Comparison of ENCODE assay signal across 1 cellular context in genomic region chr14:75418779-75419768, GRCh38.
TF ChIP-seq lines count a peak whose summit lies in the region.

No MANE protein-coding gene starts in this region.

TF ChIP-seq in GM12878, 131 proteins besides CTCF, POLR2A, EP300 and RAD21 (continued from another document and continues in another):
- TF ChIP-seq E2F8 (IDR thresholded peaks at IDR 0.05; ENCODE audit: low read depth, partially characterized antibody): no peak
- no peak for TF ChIP-seq WRNIP1 (IDR thresholded peaks at IDR 0.05; ENCODE audit: borderline replicate concordance, low read depth, low read length)
- no peak for TF ChIP-seq RCOR1 (conservative IDR thresholded peaks at IDR 0.05; ENCODE audit: low read depth, low read length)
- TF ChIP-seq RFX5 (IDR thresholded peaks at IDR 0.05; ENCODE audit: low read depth, low read length): no peak
- no peak; the same call in 1 of the 2 replicates for TF ChIP-seq SMARCA5 (IDR thresholded peaks at IDR 0.05)
- no peak for TF ChIP-seq CHD4 (IDR thresholded peaks at IDR 0.05)
- no peak for TF ChIP-seq KAT2A (conservative IDR thresholded peaks at IDR 0.05; ENCODE audit: control insufficient read depth, low read depth, low read length)
- TF ChIP-seq MTA2 (IDR thresholded peaks at IDR 0.05; ENCODE audit: low read depth): peak; percentile 58; the same call in 1 of the 2 replicates
- no peak for TF ChIP-seq MXI1 (IDR thresholded peaks at IDR 0.05; ENCODE audit: low read depth, low read length)
- TF ChIP-seq MYC (IDR thresholded peaks at IDR 0.05; ENCODE audit: insufficient read depth, insufficient read length, insufficient replicate concordance, low read length, severe bottlenecking): no peak
- no peak for TF ChIP-seq CHD1 (IDR thresholded peaks at IDR 0.05; ENCODE audit: low read depth, low read length)
- peak; percentile 74 for TF ChIP-seq MEF2B (IDR thresholded peaks at IDR 0.05; ENCODE audit: partially characterized antibody, poor library complexity, severe bottlenecking)
- TF ChIP-seq NR2F1 (conservative IDR thresholded peaks at IDR 0.05): no peak
- peak; percentile 79; the same call in 2 of the 3 replicates for TF ChIP-seq POU2F2 (IDR thresholded peaks at IDR 0.05; ENCODE audit: borderline replicate concordance, low read depth, low read length)
- TF ChIP-seq, protein P1, sequence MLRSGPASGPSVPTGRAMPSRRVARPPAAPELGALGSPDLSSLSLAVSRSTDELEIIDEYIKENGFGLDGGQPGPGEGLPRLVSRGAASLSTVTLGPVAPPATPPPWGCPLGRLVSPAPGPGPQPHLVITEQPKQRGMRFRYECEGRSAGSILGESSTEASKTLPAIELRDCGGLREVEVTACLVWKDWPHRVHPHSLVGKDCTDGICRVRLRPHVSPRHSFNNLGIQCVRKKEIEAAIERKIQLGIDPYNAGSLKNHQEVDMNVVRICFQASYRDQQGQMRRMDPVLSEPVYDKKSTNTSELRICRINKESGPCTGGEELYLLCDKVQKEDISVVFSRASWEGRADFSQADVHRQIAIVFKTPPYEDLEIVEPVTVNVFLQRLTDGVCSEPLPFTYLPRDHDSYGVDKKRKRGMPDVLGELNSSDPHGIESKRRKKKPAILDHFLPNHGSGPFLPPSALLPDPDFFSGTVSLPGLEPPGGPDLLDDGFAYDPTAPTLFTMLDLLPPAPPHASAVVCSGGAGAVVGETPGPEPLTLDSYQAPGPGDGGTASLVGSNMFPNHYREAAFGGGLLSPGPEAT (IDR thresholded peaks at IDR 0.05; ENCODE audit: low read depth): peak; percentile 76
- TF ChIP-seq, protein P2, sequence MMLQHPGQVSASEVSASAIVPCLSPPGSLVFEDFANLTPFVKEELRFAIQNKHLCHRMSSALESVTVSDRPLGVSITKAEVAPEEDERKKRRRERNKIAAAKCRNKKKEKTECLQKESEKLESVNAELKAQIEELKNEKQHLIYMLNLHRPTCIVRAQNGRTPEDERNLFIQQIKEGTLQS (IDR thresholded peaks at IDR 0.05; ENCODE audit: borderline replicate concordance, extremely low read depth, low read depth, low read length): no peak
- TF ChIP-seq ASH2L (IDR thresholded peaks at IDR 0.05; ENCODE audit: borderline replicate concordance, low read depth): no peak
- no peak for TF ChIP-seq IRF5 (IDR thresholded peaks at IDR 0.05; ENCODE audit: borderline replicate concordance)
- TF ChIP-seq DPF2 (IDR thresholded peaks at IDR 0.05): peak; percentile 77
- TF ChIP-seq ZZZ3 (IDR thresholded peaks at IDR 0.05; ENCODE audit: control insufficient read depth, insufficient read length, low read depth): no peak
- no peak for TF ChIP-seq BRCA1 (IDR thresholded peaks at IDR 0.05; ENCODE audit: low read depth, low read length)
- TF ChIP-seq, protein P3, sequence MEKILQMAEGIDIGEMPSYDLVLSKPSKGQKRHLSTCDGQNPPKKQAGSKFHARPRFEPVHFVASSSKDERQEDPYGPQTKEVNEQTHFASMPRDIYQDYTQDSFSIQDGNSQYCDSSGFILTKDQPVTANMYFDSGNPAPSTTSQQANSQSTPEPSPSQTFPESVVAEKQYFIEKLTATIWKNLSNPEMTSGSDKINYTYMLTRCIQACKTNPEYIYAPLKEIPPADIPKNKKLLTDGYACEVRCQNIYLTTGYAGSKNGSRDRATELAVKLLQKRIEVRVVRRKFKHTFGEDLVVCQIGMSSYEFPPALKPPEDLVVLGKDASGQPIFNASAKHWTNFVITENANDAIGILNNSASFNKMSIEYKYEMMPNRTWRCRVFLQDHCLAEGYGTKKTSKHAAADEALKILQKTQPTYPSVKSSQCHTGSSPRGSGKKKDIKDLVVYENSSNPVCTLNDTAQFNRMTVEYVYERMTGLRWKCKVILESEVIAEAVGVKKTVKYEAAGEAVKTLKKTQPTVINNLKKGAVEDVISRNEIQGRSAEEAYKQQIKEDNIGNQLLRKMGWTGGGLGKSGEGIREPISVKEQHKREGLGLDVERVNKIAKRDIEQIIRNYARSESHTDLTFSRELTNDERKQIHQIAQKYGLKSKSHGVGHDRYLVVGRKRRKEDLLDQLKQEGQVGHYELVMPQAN (conservative IDR thresholded peaks at IDR 0.05): no peak
- peak; percentile 73; the same call in 1 of the 2 replicates for TF ChIP-seq YY1 (IDR thresholded peaks at IDR 0.05; ENCODE audit: low read depth, low read length)
- TF ChIP-seq BMI1 (IDR thresholded peaks at IDR 0.05; ENCODE audit: borderline replicate concordance): no peak
- peak; percentile 54; the same call in 1 of the 2 replicates for TF ChIP-seq CREM (IDR thresholded peaks at IDR 0.05; ENCODE audit: low read depth)
- TF ChIP-seq BCL11A (IDR thresholded peaks at IDR 0.05; ENCODE audit: low read depth, low read length): no peak
- TF ChIP-seq STAT1 (conservative IDR thresholded peaks at IDR 0.05): no peak
- TF ChIP-seq STAT3 (IDR thresholded peaks at IDR 0.05; ENCODE audit: low read depth, low read length): no peak
- TF ChIP-seq NFIC (IDR thresholded peaks at IDR 0.05; ENCODE audit: low read depth, low read length): no peak
- no peak for TF ChIP-seq FOS (IDR thresholded peaks at IDR 0.05; ENCODE audit: borderline replicate concordance, extremely low read depth, insufficient read length)
- TF ChIP-seq, protein P4, sequence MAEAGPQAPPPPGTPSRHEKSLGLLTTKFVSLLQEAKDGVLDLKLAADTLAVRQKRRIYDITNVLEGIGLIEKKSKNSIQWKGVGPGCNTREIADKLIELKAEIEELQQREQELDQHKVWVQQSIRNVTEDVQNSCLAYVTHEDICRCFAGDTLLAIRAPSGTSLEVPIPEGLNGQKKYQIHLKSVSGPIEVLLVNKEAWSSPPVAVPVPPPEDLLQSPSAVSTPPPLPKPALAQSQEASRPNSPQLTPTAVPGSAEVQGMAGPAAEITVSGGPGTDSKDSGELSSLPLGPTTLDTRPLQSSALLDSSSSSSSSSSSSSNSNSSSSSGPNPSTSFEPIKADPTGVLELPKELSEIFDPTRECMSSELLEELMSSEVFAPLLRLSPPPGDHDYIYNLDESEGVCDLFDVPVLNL (IDR thresholded peaks at IDR 0.05; ENCODE audit: low read depth, low read length): no peak
- TF ChIP-seq FOXK2 (IDR thresholded peaks at IDR 0.05): no peak
- no peak for TF ChIP-seq IRF3 (IDR thresholded peaks at IDR 0.05)
- TF ChIP-seq KDM1A (IDR thresholded peaks at IDR 0.05; ENCODE audit: borderline replicate concordance): no peak
- no peak for TF ChIP-seq SMAD5 (IDR thresholded peaks at IDR 0.05; ENCODE audit: low read depth)
- peak; percentile 50; the same call in 1 of the 2 replicates for TF ChIP-seq ZBED1 (IDR thresholded peaks at IDR 0.05; ENCODE audit: borderline replicate concordance)
- TF ChIP-seq CBFB (IDR thresholded peaks at IDR 0.05; ENCODE audit: low read depth): 0 out of 2 replicates have a peak, but pooled peaks have one; percentile 69
- TF ChIP-seq EGR1 (IDR thresholded peaks at IDR 0.05; ENCODE audit: borderline replicate concordance in 1 of 2, low read depth in 2 of 2, low read length in 2 of 2): peak in 1 of 2 experiments; percentile 69; a peak in 2 of 3 replicates
- peak; percentile 35; the same call in 1 of the 2 replicates for TF ChIP-seq ATF2 (IDR thresholded peaks at IDR 0.05; ENCODE audit: low read length)
- no peak for TF ChIP-seq RBBP5 (conservative IDR thresholded peaks at IDR 0.05)
- peak; percentile 29; the same call in 1 of the 2 replicates for TF ChIP-seq JUNB (IDR thresholded peaks at IDR 0.05)
- TF ChIP-seq SP1 (IDR thresholded peaks at IDR 0.05; ENCODE audit: low read depth, low read length): peak; percentile 90
- TF ChIP-seq TCF7 (IDR thresholded peaks at IDR 0.05; ENCODE audit: borderline replicate concordance): 0 out of 2 replicates have a peak, but pooled peaks have one; percentile 22
- peak; percentile 60; the same call in 1 of the 2 replicates for TF ChIP-seq TAF1 (IDR thresholded peaks at IDR 0.05; ENCODE audit: borderline replicate concordance, low read depth, low read length)
- TF ChIP-seq SIX5 (IDR thresholded peaks at IDR 0.05; ENCODE audit: low read depth, low read length, severe bottlenecking): no peak
- peak; percentile 27 to 74; a peak in 3 of 4 replicates for TF ChIP-seq IKZF2 (IDR thresholded peaks at IDR 0.05)
- TF ChIP-seq ZBTB4 (CRISPR knock-in tag; IDR thresholded peaks at IDR 0.05): no peak
- peak; percentile 64; the same call in 1 of the 2 replicates for TF ChIP-seq PML (IDR thresholded peaks at IDR 0.05; ENCODE audit: low read length)
- TF ChIP-seq HDAC2 (IDR thresholded peaks at IDR 0.05): no peak
- TF ChIP-seq ZNF24 (IDR thresholded peaks at IDR 0.05): peak; percentile 96
- TF ChIP-seq ZNF274 (IDR thresholded peaks at IDR 0.05; ENCODE audit: insufficient read depth, insufficient read length): no peak
- peak; percentile 51; the same call in 1 of the 2 replicates for TF ChIP-seq ATF7 (IDR thresholded peaks at IDR 0.05; ENCODE audit: low read depth)
- no peak for TF ChIP-seq RAD51 (IDR thresholded peaks at IDR 0.05)
- no peak for TF ChIP-seq TBL1XR1 (IDR thresholded peaks at IDR 0.05; ENCODE audit: low read depth, low read length)
- TF ChIP-seq RELA (IDR thresholded peaks at IDR 0.05; ENCODE audit: borderline replicate concordance, partially characterized antibody): peak; percentile 12
- TF ChIP-seq MYB (IDR thresholded peaks at IDR 0.05; ENCODE audit: borderline replicate concordance, low read depth, low read length): no peak
- no peak for TF ChIP-seq SRF (IDR thresholded peaks at IDR 0.05; ENCODE audit: low read depth in 2 of 2, low read length in 2 of 2)
- no peak for TF ChIP-seq LARP7 (IDR thresholded peaks at IDR 0.05)
